Comparison of ENCODE assay signal across 1 cellular context in the genomic region with DNA sequence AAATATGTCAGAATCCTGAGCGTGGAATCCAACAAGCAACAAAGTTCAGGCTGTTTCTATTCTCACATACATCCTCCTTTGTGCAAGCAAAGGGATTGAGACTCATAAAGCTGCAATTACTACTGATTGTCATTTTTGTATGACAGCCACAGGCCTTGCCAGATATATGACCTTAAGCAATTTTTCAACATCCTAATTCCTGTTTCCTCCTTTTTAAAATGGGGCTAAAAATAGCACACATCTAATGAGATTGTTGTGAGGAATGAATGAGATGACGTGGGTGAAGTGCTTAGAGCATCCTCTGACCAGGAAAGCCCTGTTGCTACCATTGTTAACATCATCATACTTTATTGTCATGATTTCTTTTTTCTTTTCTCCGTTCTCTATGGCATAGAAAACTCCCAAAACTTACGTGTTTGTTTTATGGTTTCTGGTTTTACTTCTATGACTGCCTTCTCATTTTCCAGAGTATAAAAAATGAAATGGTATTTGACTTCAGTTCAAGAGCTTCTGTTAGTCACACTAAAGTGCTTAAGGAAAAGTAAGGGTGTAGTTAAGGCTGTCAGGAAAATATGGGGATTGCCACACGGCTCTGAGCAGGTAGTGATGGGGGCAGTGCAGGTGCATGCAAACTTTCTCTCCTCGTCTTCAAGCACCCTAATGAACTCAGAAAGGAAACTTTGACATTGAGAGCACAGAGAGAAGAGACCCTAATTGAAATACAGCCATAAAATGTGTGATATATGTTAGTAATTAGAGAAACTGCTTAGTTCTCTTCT.
TF ChIP-seq lines count a peak whose summit lies in the region.

No MANE protein-coding gene starts in this region.

TF ChIP-seq in GM12878, 131 proteins besides CTCF, POLR2A, EP300 and RAD21:
- TF ChIP-seq E2F8 (IDR thresholded peaks at IDR 0.05; ENCODE audit: low read depth, partially characterized antibody): no peak
- no peak for TF ChIP-seq NFXL1 (IDR thresholded peaks at IDR 0.05; ENCODE audit: borderline replicate concordance)
- no peak for TF ChIP-seq PBX3 (IDR thresholded peaks at IDR 0.05; ENCODE audit: insufficient replicate concordance, low read depth, low read length)
- no peak for TF ChIP-seq TARDBP (IDR thresholded peaks at IDR 0.05; ENCODE audit: borderline replicate concordance)
- TF ChIP-seq, protein P1, sequence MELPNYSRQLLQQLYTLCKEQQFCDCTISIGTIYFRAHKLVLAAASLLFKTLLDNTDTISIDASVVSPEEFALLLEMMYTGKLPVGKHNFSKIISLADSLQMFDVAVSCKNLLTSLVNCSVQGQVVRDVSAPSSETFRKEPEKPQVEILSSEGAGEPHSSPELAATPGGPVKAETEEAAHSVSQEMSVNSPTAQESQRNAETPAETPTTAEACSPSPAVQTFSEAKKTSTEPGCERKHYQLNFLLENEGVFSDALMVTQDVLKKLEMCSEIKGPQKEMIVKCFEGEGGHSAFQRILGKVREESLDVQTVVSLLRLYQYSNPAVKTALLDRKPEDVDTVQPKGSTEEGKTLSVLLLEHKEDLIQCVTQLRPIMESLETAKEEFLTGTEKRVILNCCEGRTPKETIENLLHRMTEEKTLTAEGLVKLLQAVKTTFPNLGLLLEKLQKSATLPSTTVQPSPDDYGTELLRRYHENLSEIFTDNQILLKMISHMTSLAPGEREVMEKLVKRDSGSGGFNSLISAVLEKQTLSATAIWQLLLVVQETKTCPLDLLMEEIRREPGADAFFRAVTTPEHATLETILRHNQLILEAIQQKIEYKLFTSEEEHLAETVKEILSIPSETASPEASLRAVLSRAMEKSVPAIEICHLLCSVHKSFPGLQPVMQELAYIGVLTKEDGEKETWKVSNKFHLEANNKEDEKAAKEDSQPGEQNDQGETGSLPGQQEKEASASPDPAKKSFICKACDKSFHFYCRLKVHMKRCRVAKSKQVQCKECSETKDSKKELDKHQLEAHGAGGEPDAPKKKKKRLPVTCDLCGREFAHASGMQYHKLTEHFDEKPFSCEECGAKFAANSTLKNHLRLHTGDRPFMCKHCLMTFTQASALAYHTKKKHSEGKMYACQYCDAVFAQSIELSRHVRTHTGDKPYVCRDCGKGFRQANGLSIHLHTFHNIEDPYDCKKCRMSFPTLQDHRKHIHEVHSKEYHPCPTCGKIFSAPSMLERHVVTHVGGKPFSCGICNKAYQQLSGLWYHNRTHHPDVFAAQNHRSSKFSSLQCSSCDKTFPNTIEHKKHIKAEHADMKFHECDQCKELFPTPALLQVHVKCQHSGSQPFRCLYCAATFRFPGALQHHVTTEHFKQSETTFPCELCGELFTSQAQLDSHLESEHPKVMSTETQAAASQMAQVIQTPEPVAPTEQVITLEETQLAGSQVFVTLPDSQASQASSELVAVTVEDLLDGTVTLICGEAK (IDR thresholded peaks at IDR 0.05; ENCODE audit: borderline replicate concordance): no peak
- TF ChIP-seq STAT1 (conservative IDR thresholded peaks at IDR 0.05): no peak
- no peak for TF ChIP-seq TCF7 (IDR thresholded peaks at IDR 0.05; ENCODE audit: borderline replicate concordance)
- TF ChIP-seq SMC3 (IDR thresholded peaks at IDR 0.05; ENCODE audit: borderline replicate concordance, low read length): no peak
